1 cellular context compared by ENCODE assay signal in the genomic region with DNA sequence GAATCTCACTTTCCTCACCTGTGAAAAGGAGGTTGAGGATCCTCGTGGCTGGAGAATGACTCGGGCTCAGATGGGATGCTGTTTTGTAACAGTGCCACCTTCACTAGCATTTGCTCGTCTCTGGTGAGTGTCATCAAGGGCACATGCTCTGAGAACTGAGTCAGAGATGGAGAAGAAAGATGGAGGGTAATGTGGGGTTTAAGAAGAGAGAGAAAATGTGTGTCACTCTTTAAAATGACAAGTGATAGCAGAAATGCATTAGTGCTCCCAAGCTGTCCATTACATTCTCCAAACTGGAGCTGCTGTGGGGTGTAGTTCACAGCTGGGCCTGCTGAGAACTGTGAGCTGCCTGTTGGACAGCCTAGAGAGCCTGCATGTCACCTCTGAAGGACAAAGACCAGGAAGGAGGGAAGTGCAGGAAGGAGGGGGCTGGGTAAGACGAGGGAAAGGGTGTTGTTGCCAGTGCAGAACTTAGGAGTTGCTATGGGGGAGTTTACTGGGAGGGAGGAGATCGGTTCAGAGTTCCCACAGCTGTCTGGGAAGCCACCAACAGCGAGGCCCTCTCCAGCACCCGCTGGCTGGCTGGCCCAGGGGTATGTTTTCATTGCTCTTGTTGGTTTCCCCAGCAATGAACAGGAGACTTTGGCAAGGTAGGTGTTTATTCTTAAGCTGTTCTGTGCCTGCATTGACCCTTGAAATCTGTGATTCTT.
TF ChIP-seq lines count a peak whose summit lies in the region.

No MANE protein-coding gene starts in this region.

TF ChIP-seq in GM23338, 12 proteins besides CTCF, POLR2A, EP300 and RAD21:
- TF ChIP-seq, protein P1, sequence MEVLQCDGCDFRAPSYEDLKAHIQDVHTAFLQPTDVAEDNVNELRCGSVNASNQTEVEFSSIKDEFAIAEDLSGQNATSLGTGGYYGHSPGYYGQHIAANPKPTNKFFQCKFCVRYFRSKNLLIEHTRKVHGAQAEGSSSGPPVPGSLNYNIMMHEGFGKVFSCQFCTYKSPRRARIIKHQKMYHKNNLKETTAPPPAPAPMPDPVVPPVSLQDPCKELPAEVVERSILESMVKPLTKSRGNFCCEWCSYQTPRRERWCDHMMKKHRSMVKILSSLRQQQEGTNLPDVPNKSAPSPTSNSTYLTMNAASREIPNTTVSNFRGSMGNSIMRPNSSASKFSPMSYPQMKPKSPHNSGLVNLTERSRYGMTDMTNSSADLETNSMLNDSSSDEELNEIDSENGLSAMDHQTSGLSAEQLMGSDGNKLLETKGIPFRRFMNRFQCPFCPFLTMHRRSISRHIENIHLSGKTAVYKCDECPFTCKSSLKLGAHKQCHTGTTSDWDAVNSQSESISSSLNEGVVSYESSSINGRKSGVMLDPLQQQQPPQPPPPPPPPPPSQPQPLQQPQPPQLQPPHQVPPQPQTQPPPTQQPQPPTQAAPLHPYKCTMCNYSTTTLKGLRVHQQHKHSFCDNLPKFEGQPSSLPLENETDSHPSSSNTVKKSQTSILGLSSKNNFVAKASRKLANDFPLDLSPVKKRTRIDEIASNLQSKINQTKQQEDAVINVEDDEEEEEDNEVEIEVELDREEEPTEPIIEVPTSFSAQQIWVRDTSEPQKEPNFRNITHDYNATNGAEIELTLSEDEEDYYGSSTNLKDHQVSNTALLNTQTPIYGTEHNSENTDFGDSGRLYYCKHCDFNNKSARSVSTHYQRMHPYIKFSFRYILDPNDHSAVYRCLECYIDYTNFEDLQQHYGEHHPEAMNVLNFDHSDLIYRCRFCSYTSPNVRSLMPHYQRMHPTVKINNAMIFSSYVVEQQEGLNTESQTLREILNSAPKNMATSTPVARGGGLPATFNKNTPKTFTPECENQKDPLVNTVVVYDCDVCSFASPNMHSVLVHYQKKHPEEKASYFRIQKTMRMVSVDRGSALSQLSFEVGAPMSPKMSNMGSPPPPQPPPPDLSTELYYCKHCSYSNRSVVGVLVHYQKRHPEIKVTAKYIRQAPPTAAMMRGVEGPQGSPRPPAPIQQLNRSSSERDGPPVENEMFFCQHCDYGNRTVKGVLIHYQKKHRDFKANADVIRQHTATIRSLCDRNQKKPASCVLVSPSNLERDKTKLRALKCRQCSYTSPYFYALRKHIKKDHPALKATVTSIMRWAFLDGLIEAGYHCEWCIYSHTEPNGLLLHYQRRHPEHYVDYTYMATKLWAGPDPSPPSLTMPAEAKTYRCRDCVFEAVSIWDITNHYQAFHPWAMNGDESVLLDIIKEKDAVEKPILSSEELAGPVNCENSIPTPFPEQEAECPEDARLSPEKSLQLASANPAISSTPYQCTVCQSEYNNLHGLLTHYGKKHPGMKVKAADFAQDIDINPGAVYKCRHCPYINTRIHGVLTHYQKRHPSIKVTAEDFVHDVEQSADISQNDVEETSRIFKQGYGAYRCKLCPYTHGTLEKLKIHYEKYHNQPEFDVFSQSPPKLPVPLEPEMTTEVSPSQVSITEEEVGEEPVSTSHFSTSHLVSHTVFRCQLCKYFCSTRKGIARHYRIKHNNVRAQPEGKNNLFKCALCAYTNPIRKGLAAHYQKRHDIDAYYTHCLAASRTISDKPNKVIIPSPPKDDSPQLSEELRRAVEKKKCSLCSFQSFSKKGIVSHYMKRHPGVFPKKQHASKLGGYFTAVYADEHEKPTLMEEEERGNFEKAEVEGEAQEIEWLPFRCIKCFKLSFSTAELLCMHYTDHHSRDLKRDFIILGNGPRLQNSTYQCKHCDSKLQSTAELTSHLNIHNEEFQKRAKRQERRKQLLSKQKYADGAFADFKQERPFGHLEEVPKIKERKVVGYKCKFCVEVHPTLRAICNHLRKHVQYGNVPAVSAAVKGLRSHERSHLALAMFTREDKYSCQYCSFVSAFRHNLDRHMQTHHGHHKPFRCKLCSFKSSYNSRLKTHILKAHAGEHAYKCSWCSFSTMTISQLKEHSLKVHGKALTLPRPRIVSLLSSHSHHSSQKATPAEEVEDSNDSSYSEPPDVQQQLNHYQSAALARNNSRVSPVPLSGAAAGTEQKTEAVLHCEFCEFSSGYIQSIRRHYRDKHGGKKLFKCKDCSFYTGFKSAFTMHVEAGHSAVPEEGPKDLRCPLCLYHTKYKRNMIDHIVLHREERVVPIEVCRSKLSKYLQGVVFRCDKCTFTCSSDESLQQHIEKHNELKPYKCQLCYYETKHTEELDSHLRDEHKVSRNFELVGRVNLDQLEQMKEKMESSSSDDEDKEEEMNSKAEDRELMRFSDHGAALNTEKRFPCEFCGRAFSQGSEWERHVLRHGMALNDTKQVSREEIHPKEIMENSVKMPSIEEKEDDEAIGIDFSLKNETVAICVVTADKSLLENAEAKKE (CRISPR knock-in tag; IDR thresholded peaks at IDR 0.05), result peak; percentile 68
- no peak for TF ChIP-seq CREB1 (CRISPR knock-in tag; IDR thresholded peaks at IDR 0.05; ENCODE audit: low read depth)
